13 cellular contexts compared by ENCODE assay signal in genomic region chr1:99544328-99544727, GRCh38.
A peak's percentile ranks its signal among the peaks of the same experiment; 100 is the strongest.
DNase-seq lines count a peak whose midpoint lies in the region; ATAC-seq, FAIRE-seq and TF ChIP-seq lines count a peak whose summit lies in the region.
"Had no signal": no experiment of that assay in that cellular context is flagged by ENCODE, and none has a peak within 500 bp of the region (broad histone marks: within the 10 kb centered on the region; RNA-seq: fewer than 3 reads in every experiment).

No MANE protein-coding gene starts in this region.

- H3K9me3 ChIP-seq in IMR-90 (ENCODE audit: control insufficient read depth, insufficient read depth, low read length), result no peaks in the 10 kb centered on the region
- H3K9me3 ChIP-seq in astrocyte (ENCODE audit: insufficient read depth, low read depth, low read length), result no peaks in the 10 kb centered on the region
- no peaks in the 10 kb centered on the region for H3K9me3 ChIP-seq in keratinocyte (ENCODE audit: control insufficient read depth, low read depth, low read length)
- H3K9me3 ChIP-seq: neutrophil had no signal

- no peaks in the 10 kb centered on the region for H3K36me3 ChIP-seq in IMR-90 (ENCODE audit: control insufficient read depth, insufficient read depth, low read length)
- no peaks in the 10 kb centered on the region for H3K36me3 ChIP-seq in astrocyte (ENCODE audit: insufficient read depth, low read length)
- no peaks in the 10 kb centered on the region for H3K36me3 ChIP-seq in keratinocyte (ENCODE audit: control insufficient read depth in 2 of 2, extremely low read depth in 1 of 2, insufficient read depth in 2 of 2, low read length in 2 of 2)
- H3K36me3 ChIP-seq: neutrophil had no signal

- H3K9me1 ChIP-seq in IMR-90 (ENCODE audit: insufficient read depth, low read length) (no peaks in the 10 kb centered on the region), keratinocyte (ENCODE audit: control insufficient read depth, extremely low read depth, insufficient read depth, low read length) (no peaks in the 10 kb centered on the region)

- in situ Hi-C loops in IMR-90 (cut with MboI; ENCODE audit: low sequenced_read_pairs), result no loop called here

- H3K79me1 ChIP-seq in IMR-90 (ENCODE audit: low read depth in 1 of 2, low read length in 2 of 2), result no peaks in the 10 kb centered on the region

- H3K4me1 Mint-ChIP-seq in astrocyte (ENCODE audit: low read depth, unreplicated experiment) (peaks cover 23% of the 10 kb centered on the region), mesothelial cell of epicardium (peaks cover 10% of the 10 kb centered on the region)
- H3K4me1 Mint-ChIP-seq: activated naive CD4-positive, alpha-beta T cell treated with anti-CD3 and anti-CD28 coated beads, Interleukin-2, amount 50 U/mL, for 24 hours; immature natural killer cell had no signal

- CTCF ChIA-PET in IMR-90 (lab: Yijun Ruan, JAX), result interaction anchor here (1.1 kb wide), 1 partner anchor 17 kb away, joined by 3 read pairs; no protein-coding TSS in a partner anchor

- no CpG with 5 or more reads among the region's 1 CpG for WGBS in IMR-90 (ENCODE audit: extremely low coverage in 2 of 2, insufficient read length in 1 of 2), 2 experiments

- POLR2A ChIA-PET in IMR-90 (lab: Charles Lee; ENCODE audit: unreplicated experiment), result no interaction called here

- H3K27ac Mint-ChIP-seq in astrocyte (ENCODE audit: unreplicated experiment) (no peak overlapping the region), mesothelial cell of epicardium (no peak overlapping the region)
- H3K27ac Mint-ChIP-seq: activated naive CD4-positive, alpha-beta T cell treated with anti-CD3 and anti-CD28 coated beads, Interleukin-2, amount 50 U/mL, for 24 hours; immature natural killer cell had no signal

- no peak overlapping the region for H3K18ac ChIP-seq in IMR-90 (ENCODE audit: low read depth, low read length)

- no peak overlapping the region for H3K56ac ChIP-seq in IMR-90 (ENCODE audit: extremely low read depth, insufficient read depth, low read length)

- DNase-seq in EH (ENCODE audit: low read depth) (peak; percentile 42), IMR-90 (peak; percentile 79), astrocyte (ENCODE audit: low read depth) (peak; percentile 60), keratinocyte (ENCODE audit: low read depth, low spot score) (peak; percentile 28), AG20443 (ENCODE audit: low spot score) (no peak), iPS-NIHi7 (ENCODE audit: extremely low spot score) (no peak), mesothelial cell of epicardium (ENCODE audit: low spot score in 2 of 2, unreplicated experiment in 2 of 2) (no peak)
- DNase-seq: activated CD4-positive, alpha-beta T cell treated with anti-CD3 and anti-CD28 coated beads, Interleukin-2, amount 50 U/mL, for 48 hours; immature natural killer cell; stimulated activated CD4-positive, alpha-beta T cell treated with anti-CD3 and anti-CD28 coated beads, Interleukin-2, amount 100 ng/mL, for 48 hours had no signal

- no peak overlapping the region for H3K14ac ChIP-seq in IMR-90 (replicated peaks; ENCODE audit: low read depth, low read length)

- H3K4me1 ChIP-seq in IMR-90 (ENCODE audit: control insufficient read depth, insufficient read depth, low read length) (peaks cover 4% of the 10 kb centered on the region; the same call in 1 of the 2 replicates), astrocyte (ENCODE audit: insufficient read depth, low read length) (peaks cover 5% of the 10 kb centered on the region), keratinocyte (ENCODE audit: control insufficient read depth, extremely low read depth, insufficient read depth, low read length) (peaks cover 12% of the 10 kb centered on the region)

- TF ChIP-seq RAD21 in IMR-90 (IDR thresholded peaks at IDR 0.05; ENCODE audit: low read length), result no peak

- dilution Hi-C loops in IMR-90 (cut with HindIII; ENCODE audit: low sequenced_read_pairs, unreplicated experiment), result no loop called here
- dilution Hi-C loops in keratinocyte (cut with MboI; ENCODE audit: extremely low pct_ligation_motif_present, low sequenced_read_pairs), result no loop called here

- no peak overlapping the region for H3K4me2 ChIP-seq in IMR-90 (ENCODE audit: low read depth, low read length)
- H3K4me2 ChIP-seq in astrocyte (ENCODE audit: low read length), result no peak overlapping the region
- H3K4me2 ChIP-seq in keratinocyte (ENCODE audit: control insufficient read depth, extremely low read depth, insufficient read depth, low read depth, low read length), result no peak overlapping the region

- H3K9me3 Mint-ChIP-seq in astrocyte (ENCODE audit: unreplicated experiment), result no peaks in the 10 kb centered on the region
- peaks cover 3% of the 10 kb centered on the region for H3K9me3 Mint-ChIP-seq in mesothelial cell of epicardium
- H3K9me3 Mint-ChIP-seq: activated naive CD4-positive, alpha-beta T cell treated with anti-CD3 and anti-CD28 coated beads, Interleukin-2, amount 50 U/mL, for 24 hours had no signal

- H2AK5ac ChIP-seq in IMR-90 (ENCODE audit: low read depth, low read length), result no peak overlapping the region

- no peak overlapping the region for H2AK9ac ChIP-seq in IMR-90 (replicated peaks; ENCODE audit: low read depth, low read length, poor library complexity)

- no peak for TF ChIP-seq POLR2A in IMR-90 (IDR thresholded peaks at IDR 0.05; ENCODE audit: low read depth, low read length)

- TF ChIP-seq CTCF in IMR-90 (conservative IDR thresholded peaks at IDR 0.05; ENCODE audit: low read depth, low read length), result no peak
- TF ChIP-seq CTCF in astrocyte (IDR thresholded peaks at IDR 0.05; ENCODE audit: insufficient read depth, low read depth, low read length), result no peak
- TF ChIP-seq CTCF in keratinocyte (optimal IDR thresholded peaks at IDR 0.05 in 1 of 3, IDR thresholded peaks at IDR 0.05 in 1 of 3, conservative IDR thresholded peaks at IDR 0.05 in 1 of 3; ENCODE audit: extremely low read depth in 1 of 3, insufficient read depth in 2 of 3, low read length in 3 of 3), result no peak
- TF ChIP-seq CTCF in mesothelial cell of epicardium (IDR thresholded peaks at IDR 0.05; ENCODE audit: unreplicated experiment), result no peak

- BruUV-seq in IMR-90 (replicated peaks; lab: Mats Ljungman, UMichigan), result no TSS peak

- FAIRE-seq in astrocyte (lab: Jason Lieb, UNC) (no peak), keratinocyte (lab: Jason Lieb, UNC) (peak; percentile 48)

- H4K20me1 ChIP-seq in IMR-90 (ENCODE audit: insufficient read depth, low read length), result no peaks in the 10 kb centered on the region
- no peaks in the 10 kb centered on the region for H4K20me1 ChIP-seq in astrocyte (ENCODE audit: insufficient read depth, low read length)
- H4K20me1 ChIP-seq in keratinocyte (ENCODE audit: control insufficient read depth, extremely low read depth, insufficient read depth, low read length), result no peaks in the 10 kb centered on the region

- H3K4me3 Mint-ChIP-seq in astrocyte (ENCODE audit: unreplicated experiment) (no peak overlapping the region), mesothelial cell of epicardium (no peak overlapping the region)
- H3K4me3 Mint-ChIP-seq: activated naive CD4-positive, alpha-beta T cell treated with anti-CD3 and anti-CD28 coated beads, Interleukin-2, amount 50 U/mL, for 24 hours; immature natural killer cell had no signal

- H3K27me3 ChIP-seq in IMR-90 (ENCODE audit: control insufficient read depth, insufficient read depth, low read length), result no peaks in the 10 kb centered on the region
- no peaks in the 10 kb centered on the region for H3K27me3 ChIP-seq in astrocyte (ENCODE audit: insufficient read depth, low read length)
- no peaks in the 10 kb centered on the region for H3K27me3 ChIP-seq in keratinocyte (ENCODE audit: control insufficient read depth, extremely low read depth, insufficient read depth, low read length)
- H3K27me3 ChIP-seq: neutrophil had no signal

- H3K79me2 ChIP-seq in astrocyte (ENCODE audit: insufficient read depth, low read length), result no peaks in the 10 kb centered on the region
- no peaks in the 10 kb centered on the region for H3K79me2 ChIP-seq in keratinocyte (ENCODE audit: control insufficient read depth, insufficient read depth, low read length)

- no peak overlapping the region for H2BK15ac ChIP-seq in IMR-90 (ENCODE audit: low read depth, low read length)

- H4K91ac ChIP-seq in IMR-90 (ENCODE audit: insufficient read depth, low read depth, low read length), result no peak overlapping the region

- ATAC-seq in IMR-90 (ENCODE audit: low read depth) (peak; percentile 58), GM19467 (IDR thresholded peaks at IDR 0.05; ENCODE audit: unreplicated experiment) (no peak)

- H3K27ac ChIP-seq in IMR-90 (ENCODE audit: insufficient read depth, low read length), result no peak overlapping the region
- H3K27ac ChIP-seq in astrocyte (ENCODE audit: low read depth, low read length), result no peak overlapping the region
- no peak overlapping the region for H3K27ac ChIP-seq in keratinocyte (ENCODE audit: control insufficient read depth, insufficient read depth, low read length)
- H3K27ac ChIP-seq: neutrophil had no signal

- H3K36me3 Mint-ChIP-seq in astrocyte (ENCODE audit: low read depth, unreplicated experiment) (no peaks in the 10 kb centered on the region), mesothelial cell of epicardium (no peaks in the 10 kb centered on the region)
- H3K36me3 Mint-ChIP-seq: activated naive CD4-positive, alpha-beta T cell treated with anti-CD3 and anti-CD28 coated beads, Interleukin-2, amount 50 U/mL, for 24 hours; immature natural killer cell had no signal

- H2AFZ ChIP-seq in IMR-90 (replicated peaks; ENCODE audit: low read length, poor library complexity), result no peak overlapping the region
- H2AFZ ChIP-seq in astrocyte (ENCODE audit: low read depth, low read length), result no peak overlapping the region
- no peak overlapping the region for H2AFZ ChIP-seq in keratinocyte (ENCODE audit: control insufficient read depth, low read length)

- H3K9ac ChIP-seq in IMR-90 (ENCODE audit: low read depth, low read length) (no peak overlapping the region), astrocyte (ENCODE audit: low read length) (no peak overlapping the region), keratinocyte (ENCODE audit: control insufficient read depth, extremely low read depth, insufficient read depth, low read length) (no peak overlapping the region)

- H3K23ac ChIP-seq in IMR-90 (ENCODE audit: low read depth, low read length), result no peak overlapping the region

- H3K27me3 Mint-ChIP-seq in astrocyte (ENCODE audit: low read depth, unreplicated experiment), result no peaks in the 10 kb centered on the region
- H3K27me3 Mint-ChIP-seq in mesothelial cell of epicardium (ENCODE audit: low read depth), result no peaks in the 10 kb centered on the region

- no peak overlapping the region for H4K5ac ChIP-seq in IMR-90 (ENCODE audit: low read depth, low read length)

- no peak overlapping the region for H2BK120ac ChIP-seq in IMR-90 (ENCODE audit: low read depth, low read length)

- no peak overlapping the region for H3K4ac ChIP-seq in IMR-90 (ENCODE audit: low read depth, low read length)

- intact Hi-C loops in IMR-90 (cut with micrococcal nuclease), result loop anchor here (5.0 kb wide), 1 partner anchor 143 kb away; no protein-coding TSS in a partner anchor

- H2BK20ac ChIP-seq in IMR-90 (ENCODE audit: low read depth, low read length), result no peak overlapping the region

- no peak overlapping the region for H2BK5ac ChIP-seq in IMR-90 (ENCODE audit: low read depth, low read length, poor library complexity, severe bottlenecking)

- H4K8ac ChIP-seq in IMR-90 (ENCODE audit: low read depth in 2 of 2, low read length in 2 of 2), result no peak overlapping the region

- H3K4me3 ChIP-seq in IMR-90 (ENCODE audit: insufficient read depth, low read depth, low read length) (no peak overlapping the region), astrocyte (ENCODE audit: insufficient read depth, low read depth, low read length) (no peak overlapping the region), keratinocyte (ENCODE audit: control insufficient read depth in 2 of 3, extremely low read depth in 1 of 3, insufficient read depth in 2 of 3, low read depth in 1 of 3, low read length in 3 of 3) (no peak overlapping the region)

Comparison
In these comparisons a context has a peak if more than half of its experiments do, and no peak if none do; other contexts are left out.
1. DNase-seq: peak in EH (single experiment), IMR-90 (single experiment), astrocyte (single experiment) and keratinocyte (single experiment); none in AG20443 (single experiment), iPS-NIHi7 (single experiment) and mesothelial cell of epicardium (0 of 2).